In genomic region chr14:88698651-88699050, GRCh38 we compare ENCODE assay signal across 17 cellular contexts.
DNase-seq lines count a peak whose midpoint lies in the region; ATAC-seq, FAIRE-seq and TF ChIP-seq lines count a peak whose summit lies in the region.
"Had no signal": no experiment of that assay in that cellular context is flagged by ENCODE, and none has a peak within 500 bp of the region (broad histone marks: within the 10 kb centered on the region; RNA-seq: fewer than 3 reads in every experiment).

No MANE protein-coding gene starts in this region.

- H3K36me3 Mint-ChIP-seq in endothelial cell (ENCODE audit: low read depth, unreplicated experiment), result no peaks in the 10 kb centered on the region

- no peaks in the 10 kb centered on the region for H3K9me3 Mint-ChIP-seq in endothelial cell (ENCODE audit: unreplicated experiment)
- H3K9me3 Mint-ChIP-seq: CD4-positive, CD25-positive, alpha-beta regulatory T cell; HFFc6 had no signal

- FAIRE-seq in bronchial epithelial cell (lab: Jason Lieb, UNC) (no peak), keratinocyte (lab: Jason Lieb, UNC) (peak; percentile 96)
- FAIRE-seq: H1 had no signal

- POLR2A ChIA-PET in PC-3 (lab: Charles Lee; ENCODE audit: unreplicated experiment) (interaction anchor here (0.7 kb wide), 1 partner anchor 94 kb away, joined by 27 read pairs; no protein-coding TSS in a partner anchor), GM10248 (lab: Yijun Ruan, JAX) (interaction anchor here (0.7 kb wide), 1 partner anchor 31 kb away, joined by 3 read pairs; no protein-coding TSS in a partner anchor)

- dilution Hi-C loops in keratinocyte (cut with MboI; ENCODE audit: extremely low pct_ligation_motif_present, low sequenced_read_pairs), result no loop called here

- H3K4me3 Mint-ChIP-seq in endothelial cell (ENCODE audit: unreplicated experiment), result no peak overlapping the region
- H3K4me3 Mint-ChIP-seq: CD4-positive, CD25-positive, alpha-beta regulatory T cell; HFFc6 had no signal

- no peaks in the 10 kb centered on the region for H3K9me1 ChIP-seq in keratinocyte (ENCODE audit: control insufficient read depth, extremely low read depth, insufficient read depth, low read length)

- no peaks in the 10 kb centered on the region for H3K79me2 ChIP-seq in PC-3 (ENCODE audit: low read length)
- no peaks in the 10 kb centered on the region for H3K79me2 ChIP-seq in keratinocyte (ENCODE audit: control insufficient read depth, insufficient read depth, low read length)

- CTCF ChIA-PET in PC-3 (lab: Charles Lee) (no interaction called here), GM10248 (lab: Yijun Ruan, JAX) (no interaction called here)

- no peaks in the 10 kb centered on the region for H3K9me2 ChIP-seq in PC-3 (replicated peaks; ENCODE audit: low read length)

- no peaks in the 10 kb centered on the region for H3K4me1 Mint-ChIP-seq in endothelial cell (ENCODE audit: unreplicated experiment)
- H3K4me1 Mint-ChIP-seq: CD4-positive, CD25-positive, alpha-beta regulatory T cell had no signal

- H3K27me3 ChIP-seq in PC-3 (ENCODE audit: low read length) (no peaks in the 10 kb centered on the region), bronchial epithelial cell (ENCODE audit: control insufficient read depth, insufficient read depth, low read length) (no peaks in the 10 kb centered on the region), keratinocyte (ENCODE audit: control insufficient read depth, extremely low read depth, insufficient read depth, low read length) (no peaks in the 10 kb centered on the region)
- H3K27me3 ChIP-seq: BLaER1 treated with 17β-estradiol and CSF1 and Interleukin-3, amounts not matched to agents 10 nM and 100 nM had no signal

- ATAC-seq in PC-3 (peak; percentile 94), GM19452 (IDR thresholded peaks at IDR 0.05; ENCODE audit: unreplicated experiment) (no peak), GM19324 (IDR thresholded peaks at IDR 0.05; ENCODE audit: low FRiP score, unreplicated experiment) (no peak)

- BruUV-seq in PC-3 (replicated peaks; lab: Mats Ljungman, UMichigan), result no TSS peak

- peak overlapping the region; percentile 77 for H3K27ac ChIP-seq in PC-3 (ENCODE audit: low read length)
- peak overlapping the region; percentile 84 for H3K27ac ChIP-seq in keratinocyte (ENCODE audit: control insufficient read depth, insufficient read depth, low read length)
- H3K27ac ChIP-seq: BLaER1 treated with 17β-estradiol and CSF1 and Interleukin-3, amounts not matched to agents 10 nM and 100 nM; HL-60 had no signal

- H3K36me3 ChIP-seq in PC-3 (ENCODE audit: low read depth, low read length) (no peaks in the 10 kb centered on the region), bronchial epithelial cell (ENCODE audit: control insufficient read depth, insufficient read depth, low read length) (no peaks in the 10 kb centered on the region), keratinocyte (ENCODE audit: control insufficient read depth in 2 of 2, extremely low read depth in 1 of 2, insufficient read depth in 2 of 2, low read length in 2 of 2) (no peaks in the 10 kb centered on the region)
- H3K36me3 ChIP-seq: BLaER1 treated with 17β-estradiol and CSF1 and Interleukin-3, amounts not matched to agents 10 nM and 100 nM; HAP-1 had no signal

- H3K9me3 ChIP-seq in PC-3 (ENCODE audit: low read length) (no peaks in the 10 kb centered on the region), keratinocyte (ENCODE audit: control insufficient read depth, low read depth, low read length) (no peaks in the 10 kb centered on the region)
- H3K9me3 ChIP-seq: BLaER1 treated with 17β-estradiol and CSF1 and Interleukin-3, amounts not matched to agents 10 nM and 100 nM; HAP-1 had no signal

- H3K4me3 ChIP-seq in PC-3 (ENCODE audit: low read length), result no peak overlapping the region
- H3K4me3 ChIP-seq in bronchial epithelial cell (ENCODE audit: low read depth, low read length), result no peak overlapping the region
- peak overlapping the region; percentile 22 to 62 (median 42) for H3K4me3 ChIP-seq in keratinocyte (ENCODE audit: control insufficient read depth in 2 of 3, extremely low read depth in 1 of 3, insufficient read depth in 2 of 3, low read depth in 1 of 3, low read length in 3 of 3)
- H3K4me3 ChIP-seq: BLaER1 treated with 17β-estradiol and CSF1 and Interleukin-3, amounts not matched to agents 10 nM and 100 nM; HAP-1 had no signal

- TF ChIP-seq CTCF in PC-3 (conservative IDR thresholded peaks at IDR 0.05; ENCODE audit: low read depth, low read length) (no peak), bronchial epithelial cell (IDR thresholded peaks at IDR 0.05; ENCODE audit: insufficient read depth, low read length, severe bottlenecking) (no peak), keratinocyte (optimal IDR thresholded peaks at IDR 0.05 in 1 of 3, IDR thresholded peaks at IDR 0.05 in 1 of 3, conservative IDR thresholded peaks at IDR 0.05 in 1 of 3; ENCODE audit: extremely low read depth in 1 of 3, insufficient read depth in 2 of 3, low read length in 3 of 3) (no peak), endothelial cell (IDR thresholded peaks at IDR 0.05; ENCODE audit: unreplicated experiment) (no peak), GM10248 (IDR thresholded peaks at IDR 0.05; ENCODE audit: control extremely low read depth, extremely low read depth, low read depth, missing control alignments) (no peak)

- H2AFZ ChIP-seq in PC-3 (ENCODE audit: low read length), result no peak overlapping the region
- peak overlapping the region; percentile 68 for H2AFZ ChIP-seq in keratinocyte (ENCODE audit: control insufficient read depth, low read length)

- no peaks in the 10 kb centered on the region for H4K20me1 ChIP-seq in PC-3 (ENCODE audit: low read length)
- H4K20me1 ChIP-seq in keratinocyte (ENCODE audit: control insufficient read depth, extremely low read depth, insufficient read depth, low read length), result no peaks in the 10 kb centered on the region
- H4K20me1 ChIP-seq: BLaER1 treated with 17β-estradiol and CSF1 and Interleukin-3, amounts not matched to agents 10 nM and 100 nM had no signal

- DNase-seq in HPDE6-E6E7 (ENCODE audit: extremely low spot score) (peak; percentile 72), PC-3 (peak; percentile 94), bronchial epithelial cell (ENCODE audit: low read depth) (peak; percentile 96), keratinocyte (ENCODE audit: low read depth, low spot score) (peak; percentile 77), endothelial cell (ENCODE audit: low spot score) (no peak), GM10248 (ENCODE audit: extremely low spot score) (no peak)
- DNase-seq: ACHN; CD4-positive, CD25-positive, alpha-beta regulatory T cell; DMS53; GF-D8; HFFc6 had no signal

- intact Hi-C loops in PC-3 (cut with micrococcal nuclease), result no loop called here

- H3K27ac Mint-ChIP-seq in endothelial cell (ENCODE audit: unreplicated experiment), result no peak overlapping the region
- H3K27ac Mint-ChIP-seq: CD4-positive, CD25-positive, alpha-beta regulatory T cell; HFFc6 had no signal

- peaks cover 38% of the 10 kb centered on the region for H3K4me1 ChIP-seq in PC-3 (ENCODE audit: insufficient read depth, low read length)
- peaks cover 31% of the 10 kb centered on the region for H3K4me1 ChIP-seq in keratinocyte (ENCODE audit: control insufficient read depth, extremely low read depth, insufficient read depth, low read length)
- H3K4me1 ChIP-seq: BLaER1 treated with 17β-estradiol and CSF1 and Interleukin-3, amounts not matched to agents 10 nM and 100 nM; HAP-1 had no signal

- H3K4me2 ChIP-seq in PC-3 (ENCODE audit: low read length) (peak overlapping the region; percentile 47), keratinocyte (ENCODE audit: control insufficient read depth, extremely low read depth, insufficient read depth, low read depth, low read length) (peak overlapping the region; percentile 85)
- H3K4me2 ChIP-seq: BLaER1 treated with 17β-estradiol and CSF1 and Interleukin-3, amounts not matched to agents 10 nM and 100 nM had no signal

- H3K9ac ChIP-seq in PC-3 (ENCODE audit: low read length) (no peak overlapping the region), keratinocyte (ENCODE audit: control insufficient read depth, extremely low read depth, insufficient read depth, low read length) (peak overlapping the region; percentile 54)
- H3K9ac ChIP-seq: BLaER1 treated with 17β-estradiol and CSF1 and Interleukin-3, amounts not matched to agents 10 nM and 100 nM had no signal

- H3K27me3 Mint-ChIP-seq in endothelial cell (ENCODE audit: unreplicated experiment), result no peaks in the 10 kb centered on the region

- no peaks in the 10 kb centered on the region for H3F3A ChIP-seq in PC-3 (ENCODE audit: low read length, unreplicated experiment)

Comparison
In these comparisons a context has a peak if more than half of its experiments do, and no peak if none do; other contexts are left out.
1. DNase-seq: peak in HPDE6-E6E7 (single experiment), PC-3 (single experiment), bronchial epithelial cell (single experiment) and keratinocyte (single experiment); none in endothelial cell (single experiment) and GM10248 (single experiment).
2. H3K4me3 ChIP-seq: peak in keratinocyte (3 of 3); none in PC-3 (single experiment) and bronchial epithelial cell (single experiment).